14 cellular contexts compared by ENCODE assay signal in genomic region chr2:98474979-98475632, GRCh38. TPM values are rescaled to one million over a fixed set of nuclear protein-coding genes. Genes with fewer than 3 reads are reported as not detected.
DNase-seq lines count a peak whose midpoint lies in the region; ATAC-seq and TF ChIP-seq lines count a peak whose summit lies in the region.
"Had no signal": no experiment of that assay in that cellular context is flagged by ENCODE, and none has a peak within 500 bp of the region (broad histone marks: within the 10 kb centered on the region; RNA-seq: fewer than 3 reads in every experiment).

No MANE protein-coding gene starts in this region.

- H3K4me3 Mint-ChIP-seq in natural killer cell: peak overlapping the region; percentile 37

- H3K9me3 Mint-ChIP-seq in natural killer cell: no peaks in the 10 kb centered on the region

- H3K4me1 ChIP-seq in KMS-11 (ENCODE audit: low read depth, poor library complexity, severe bottlenecking) (peaks cover 100% of the 10 kb centered on the region), stomach (peaks cover 26 to 88% (median 65%) of the 10 kb centered on the region in 4 donors)

- H3K4me2 ChIP-seq in KMS-11: peak overlapping the region; percentile 97; the same call in 1 of the 2 replicates
- H3K4me2 ChIP-seq: PC-9 had no signal

- no peak for ATAC-seq in natural killer cell
- ATAC-seq in GM19035 (IDR thresholded peaks at IDR 0.05; ENCODE audit: unreplicated experiment): no peak

- H3K9me3 ChIP-seq in stomach: no peaks in the 10 kb centered on the region
- H3K9me3 ChIP-seq: HAP-1 had no signal

- no peak for TF ChIP-seq CTCF in KMS-11 (conservative IDR thresholded peaks at IDR 0.05; ENCODE audit: low read depth, low read length)
- no peak for TF ChIP-seq CTCF in natural killer cell (IDR thresholded peaks at IDR 0.05)
- no peak for TF ChIP-seq CTCF in stomach (IDR thresholded peaks at IDR 0.05)

- no peak overlapping the region for H2AFZ ChIP-seq in KMS-11 (ENCODE audit: low read depth)
- H2AFZ ChIP-seq: PC-9 had no signal

- intact Hi-C loops in natural killer cell (cut with micrococcal nuclease): loop anchor here (5.0 kb wide), 1 partner anchor 63 kb away; no protein-coding TSS in a partner anchor
- intact Hi-C loops in stomach (cut with DNase I; ENCODE audit: low total_unique reads): no loop called here

- H3K79me2 ChIP-seq in KMS-11 (ENCODE audit: insufficient read depth, low read depth): peaks cover 95% of the 10 kb centered on the region

- DNase-seq in SHP77 (lab: John Stamatoyannopoulos, UW): peak; percentile 15 to 31
- DNase-seq in SHP77 treated with DMSO at 0.1 percent for 48 hours (lab: John Stamatoyannopoulos, UW): no peak
- peak; percentile 11 for DNase-seq in RPMI8226
- no peak for DNase-seq in natural killer cell
- no peak for DNase-seq in stomach
- DNase-seq in hippocampal formation (lab: John Stamatoyannopoulos, UW): no peak
- DNase-seq: amygdala, cortex of kidney, NCI-H1105 treated with DMSO at 0.1 percent for 48 hours, PC-9 had no signal

- peak overlapping the region; percentile 98 to 99 for H3K27ac Mint-ChIP-seq in natural killer cell

- H3K27ac ChIP-seq in KMS-11 (peak overlapping the region; percentile 86; the same call in 1 of the 2 replicates), stomach (no peak overlapping the region)
- H3K27ac ChIP-seq: PC-9 had no signal

- H3K36me3 Mint-ChIP-seq in natural killer cell: no peaks in the 10 kb centered on the region

- no peak for TF ChIP-seq POLR2A in stomach (IDR thresholded peaks at IDR 0.05)

- H3K27me3 ChIP-seq in KMS-11 (ENCODE audit: insufficient read depth, low read depth) (no peaks in the 10 kb centered on the region), stomach (no peaks in the 10 kb centered on the region)

- 83 to 86% (median 84%) methylated on average over 5 of the region's 5 CpGs for WGBS in stomach, 5 donors

- H4K20me1 ChIP-seq in KMS-11 (ENCODE audit: insufficient read depth): no peaks in the 10 kb centered on the region

- H3K4me1 Mint-ChIP-seq in natural killer cell: peaks cover 92 to 100% of the 10 kb centered on the region in 2 donors

- no peak for TF ChIP-seq EP300 in stomach (IDR thresholded peaks at IDR 0.05)

- H3K9ac ChIP-seq in KMS-11: peak overlapping the region; percentile 64; the same call in 1 of the 2 replicates

- H3K4me3 ChIP-seq in KMS-11 (IDR thresholded peaks at IDR 0.05; ENCODE audit: insufficient read depth, low read depth, low read length): no peak overlapping the region
- no peak overlapping the region for H3K4me3 ChIP-seq in stomach
- H3K4me3 ChIP-seq: HAP-1, lung, PC-9 had no signal

- H3K27me3 Mint-ChIP-seq in natural killer cell (ENCODE audit: low read depth in 2 of 2): no peaks in the 10 kb centered on the region

- H3K36me3 ChIP-seq in KMS-11 (ENCODE audit: insufficient read depth) (no peaks in the 10 kb centered on the region), stomach (peaks cover 0 to 3% (median 0%) of the 10 kb centered on the region in 4 donors)
- H3K36me3 ChIP-seq: HAP-1 had no signal

RNA-seq across cellular contexts. Expression of gene INPP4A, which starts 30.4 kb away (rescaled TPM):
- 100 to 1,000 TPM; 192 to 243 (median 225) TPM for total RNA-seq in natural killer cell
- 10 to 100 TPM; 10.4 to 65.3 (median 23.7) TPM for total RNA-seq in stomach
- polyA plus RNA-seq in stomach: 1 to 10 TPM; 1.5 to 3.8 (median 3.1) TPM

Comparison
In these comparisons a context has a peak if more than half of its experiments do, and no peak if none do; other contexts are left out.
1. DNase-seq: peak in SHP77 (2 of 2) and RPMI8226 (single experiment); none in SHP77 treated with DMSO at 0.1 percent for 48 hours (single experiment), natural killer cell (single experiment), stomach (single experiment) and hippocampal formation (0 of 2).